In the genomic region with DNA sequence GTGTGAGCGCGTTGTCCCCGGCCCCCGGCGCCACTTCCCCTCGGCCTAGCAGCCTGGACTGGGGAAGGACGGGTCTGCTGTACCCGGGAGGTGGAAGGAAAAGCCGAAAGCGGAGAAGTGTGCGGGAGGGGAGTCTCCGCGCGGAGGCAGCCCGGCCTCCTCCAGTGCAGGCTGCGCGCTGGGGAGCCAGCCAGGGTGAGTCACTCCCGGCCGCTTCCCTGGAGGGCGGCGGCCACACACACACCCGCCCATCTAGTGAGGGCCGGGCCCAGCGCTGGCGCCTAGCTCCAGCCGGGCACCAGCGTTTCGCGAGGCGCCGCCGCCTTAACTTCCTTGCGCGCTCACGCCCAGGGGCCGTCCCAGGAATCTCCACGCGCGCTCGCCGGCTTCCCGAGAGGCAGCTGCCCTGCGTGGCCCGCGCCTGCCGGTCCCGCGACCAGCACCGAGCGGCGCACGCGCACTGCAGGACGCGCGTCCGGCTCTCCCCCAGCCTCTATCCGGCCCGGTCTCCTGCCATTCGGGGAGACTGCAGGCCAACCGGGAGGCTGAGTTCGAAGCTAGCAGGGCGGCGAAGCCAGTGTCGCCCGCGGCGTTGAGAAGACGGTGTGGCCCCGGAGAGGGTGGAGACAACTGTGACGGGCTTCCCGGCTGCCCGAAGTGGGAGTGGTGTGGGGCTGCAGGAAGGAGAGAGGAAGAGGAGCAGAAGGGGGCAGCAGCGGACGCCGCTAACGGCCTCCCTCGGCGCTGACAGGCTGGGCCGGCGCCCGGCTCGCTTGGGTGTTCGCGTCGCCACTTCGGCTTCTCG, we compare ENCODE assay signal across 1 cellular context.
A peak's percentile ranks its signal among the peaks of the same experiment; 100 is the strongest.
TF ChIP-seq lines count a peak whose summit lies in the region.

JAK2 (plus strand) TSS at position 702 of the 805 bp plus-strand sequence. CDS start 36,716 bp downstream, outside the sequence.

TF ChIP-seq in HepG2, 621 proteins besides CTCF, POLR2A, EP300 and RAD21 (continued from another document and continues in another):
- TF ChIP-seq, protein P1, sequence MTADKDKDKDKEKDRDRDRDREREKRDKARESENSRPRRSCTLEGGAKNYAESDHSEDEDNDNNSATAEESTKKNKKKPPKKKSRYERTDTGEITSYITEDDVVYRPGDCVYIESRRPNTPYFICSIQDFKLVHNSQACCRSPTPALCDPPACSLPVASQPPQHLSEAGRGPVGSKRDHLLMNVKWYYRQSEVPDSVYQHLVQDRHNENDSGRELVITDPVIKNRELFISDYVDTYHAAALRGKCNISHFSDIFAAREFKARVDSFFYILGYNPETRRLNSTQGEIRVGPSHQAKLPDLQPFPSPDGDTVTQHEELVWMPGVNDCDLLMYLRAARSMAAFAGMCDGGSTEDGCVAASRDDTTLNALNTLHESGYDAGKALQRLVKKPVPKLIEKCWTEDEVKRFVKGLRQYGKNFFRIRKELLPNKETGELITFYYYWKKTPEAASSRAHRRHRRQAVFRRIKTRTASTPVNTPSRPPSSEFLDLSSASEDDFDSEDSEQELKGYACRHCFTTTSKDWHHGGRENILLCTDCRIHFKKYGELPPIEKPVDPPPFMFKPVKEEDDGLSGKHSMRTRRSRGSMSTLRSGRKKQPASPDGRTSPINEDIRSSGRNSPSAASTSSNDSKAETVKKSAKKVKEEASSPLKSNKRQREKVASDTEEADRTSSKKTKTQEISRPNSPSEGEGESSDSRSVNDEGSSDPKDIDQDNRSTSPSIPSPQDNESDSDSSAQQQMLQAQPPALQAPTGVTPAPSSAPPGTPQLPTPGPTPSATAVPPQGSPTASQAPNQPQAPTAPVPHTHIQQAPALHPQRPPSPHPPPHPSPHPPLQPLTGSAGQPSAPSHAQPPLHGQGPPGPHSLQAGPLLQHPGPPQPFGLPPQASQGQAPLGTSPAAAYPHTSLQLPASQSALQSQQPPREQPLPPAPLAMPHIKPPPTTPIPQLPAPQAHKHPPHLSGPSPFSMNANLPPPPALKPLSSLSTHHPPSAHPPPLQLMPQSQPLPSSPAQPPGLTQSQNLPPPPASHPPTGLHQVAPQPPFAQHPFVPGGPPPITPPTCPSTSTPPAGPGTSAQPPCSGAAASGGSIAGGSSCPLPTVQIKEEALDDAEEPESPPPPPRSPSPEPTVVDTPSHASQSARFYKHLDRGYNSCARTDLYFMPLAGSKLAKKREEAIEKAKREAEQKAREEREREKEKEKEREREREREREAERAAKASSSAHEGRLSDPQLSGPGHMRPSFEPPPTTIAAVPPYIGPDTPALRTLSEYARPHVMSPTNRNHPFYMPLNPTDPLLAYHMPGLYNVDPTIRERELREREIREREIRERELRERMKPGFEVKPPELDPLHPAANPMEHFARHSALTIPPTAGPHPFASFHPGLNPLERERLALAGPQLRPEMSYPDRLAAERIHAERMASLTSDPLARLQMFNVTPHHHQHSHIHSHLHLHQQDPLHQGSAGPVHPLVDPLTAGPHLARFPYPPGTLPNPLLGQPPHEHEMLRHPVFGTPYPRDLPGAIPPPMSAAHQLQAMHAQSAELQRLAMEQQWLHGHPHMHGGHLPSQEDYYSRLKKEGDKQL (CRISPR knock-in tag; IDR thresholded peaks at IDR 0.05; ENCODE audit: low read depth): no peak
- TF ChIP-seq HMGXB3 (CRISPR knock-in tag; IDR thresholded peaks at IDR 0.05; ENCODE audit: borderline replicate concordance) (no peak), MAFF (IDR thresholded peaks at IDR 0.05; ENCODE audit: low read depth, low read length) (no peak), ZNF749 (CRISPR knock-in tag; IDR thresholded peaks at IDR 0.05; ENCODE audit: borderline replicate concordance) (peak; percentile 94), CREM (IDR thresholded peaks at IDR 0.05) (no peak), CREM (CRISPR knock-in tag; IDR thresholded peaks at IDR 0.05) (no peak), PAF1 (CRISPR knock-in tag; IDR thresholded peaks at IDR 0.05) (no peak), MED8 (CRISPR knock-in tag; IDR thresholded peaks at IDR 0.05; ENCODE audit: insufficient replicate concordance) (peak; percentile 81), ZNF44 (CRISPR knock-in tag; IDR thresholded peaks at IDR 0.05) (no peak), ASH2L (IDR thresholded peaks at IDR 0.05; ENCODE audit: insufficient read length, low read depth, low read length) (peak; percentile 82), RBFOX2 (IDR thresholded peaks at IDR 0.05; ENCODE audit: low read depth, low read length) (peak; percentile 93), CBFB (CRISPR knock-in tag; IDR thresholded peaks at IDR 0.05) (peak; percentile 20; the same call in 1 of the 2 replicates), KDM6A (CRISPR knock-in tag; IDR thresholded peaks at IDR 0.05; ENCODE audit: low read depth) (no peak), ZNF101 (CRISPR knock-in tag; IDR thresholded peaks at IDR 0.05; ENCODE audit: borderline replicate concordance, low read depth) (no peak), POLR2G (IDR thresholded peaks at IDR 0.05; ENCODE audit: low read depth, low read length) (peak; percentile 90), ZBTB39 (CRISPR knock-in tag; IDR thresholded peaks at IDR 0.05) (no peak; the same call in 1 of the 2 replicates), GMEB1 (CRISPR knock-in tag; IDR thresholded peaks at IDR 0.05; ENCODE audit: borderline replicate concordance) (peak; percentile 70; the same call in 1 of the 2 replicates), ZNF317 (CRISPR knock-in tag; IDR thresholded peaks at IDR 0.05) (peak; percentile 61; the same call in 1 of the 2 replicates), CCAR2 (optimal IDR thresholded peaks at IDR 0.05; ENCODE audit: low read depth, low read length) (no peak), ZNF790 (CRISPR knock-in tag; IDR thresholded peaks at IDR 0.05; ENCODE audit: borderline replicate concordance) (peak; percentile 70; the same call in 1 of the 2 replicates), RXRA (CRISPR knock-in tag; IDR thresholded peaks at IDR 0.05) (peak; percentile 43; the same call in 1 of the 2 replicates), BCL3 (CRISPR knock-in tag; IDR thresholded peaks at IDR 0.05) (peak; percentile 89; the same call in 1 of the 2 replicates), ZNF431 (CRISPR knock-in tag; IDR thresholded peaks at IDR 0.05; ENCODE audit: borderline replicate concordance, low read depth) (0 out of 2 replicates have a peak, but pooled peaks have one; percentile 17), ZNF816 (CRISPR knock-in tag; IDR thresholded peaks at IDR 0.05; ENCODE audit: borderline replicate concordance) (no peak), MED1 (CRISPR knock-in tag; IDR thresholded peaks at IDR 0.05) (peak; percentile 76), KMT2B (CRISPR knock-in tag; IDR thresholded peaks at IDR 0.05) (peak; percentile 63; the same call in 1 of the 2 replicates), HDAC1 (CRISPR knock-in tag; IDR thresholded peaks at IDR 0.05) (peak; percentile 79), ZNF33B (CRISPR knock-in tag; IDR thresholded peaks at IDR 0.05) (peak; percentile 15; the same call in 1 of the 2 replicates), SATB2 (CRISPR knock-in tag; IDR thresholded peaks at IDR 0.05) (peak; percentile 70; the same call in 1 of the 2 replicates), ZNF563 (CRISPR knock-in tag; IDR thresholded peaks at IDR 0.05) (0 out of 2 replicates have a peak, but pooled peaks have one; percentile 26), ZNF10 (CRISPR knock-in tag; IDR thresholded peaks at IDR 0.05; ENCODE audit: borderline replicate concordance, low read depth) (no peak), ZNF800 (CRISPR knock-in tag; IDR thresholded peaks at IDR 0.05) (peak; percentile 97), RBM22 (optimal IDR thresholded peaks at IDR 0.05; ENCODE audit: low read length) (no peak), SMAD3 (CRISPR knock-in tag; IDR thresholded peaks at IDR 0.05) (no peak)
- TF ChIP-seq, protein P2, sequence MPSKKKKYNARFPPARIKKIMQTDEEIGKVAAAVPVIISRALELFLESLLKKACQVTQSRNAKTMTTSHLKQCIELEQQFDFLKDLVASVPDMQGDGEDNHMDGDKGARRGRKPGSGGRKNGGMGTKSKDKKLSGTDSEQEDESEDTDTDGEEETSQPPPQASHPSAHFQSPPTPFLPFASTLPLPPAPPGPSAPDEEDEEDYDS (CRISPR knock-in tag; IDR thresholded peaks at IDR 0.05): peak; percentile 55; the same call in 1 of the 2 replicates
- TF ChIP-seq, protein P3, sequence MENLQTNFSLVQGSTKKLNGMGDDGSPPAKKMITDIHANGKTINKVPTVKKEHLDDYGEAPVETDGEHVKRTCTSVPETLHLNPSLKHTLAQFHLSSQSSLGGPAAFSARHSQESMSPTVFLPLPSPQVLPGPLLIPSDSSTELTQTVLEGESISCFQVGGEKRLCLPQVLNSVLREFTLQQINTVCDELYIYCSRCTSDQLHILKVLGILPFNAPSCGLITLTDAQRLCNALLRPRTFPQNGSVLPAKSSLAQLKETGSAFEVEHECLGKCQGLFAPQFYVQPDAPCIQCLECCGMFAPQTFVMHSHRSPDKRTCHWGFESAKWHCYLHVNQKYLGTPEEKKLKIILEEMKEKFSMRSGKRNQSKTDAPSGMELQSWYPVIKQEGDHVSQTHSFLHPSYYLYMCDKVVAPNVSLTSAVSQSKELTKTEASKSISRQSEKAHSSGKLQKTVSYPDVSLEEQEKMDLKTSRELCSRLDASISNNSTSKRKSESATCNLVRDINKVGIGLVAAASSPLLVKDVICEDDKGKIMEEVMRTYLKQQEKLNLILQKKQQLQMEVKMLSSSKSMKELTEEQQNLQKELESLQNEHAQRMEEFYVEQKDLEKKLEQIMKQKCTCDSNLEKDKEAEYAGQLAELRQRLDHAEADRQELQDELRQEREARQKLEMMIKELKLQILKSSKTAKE (CRISPR knock-in tag; IDR thresholded peaks at IDR 0.05; ENCODE audit: borderline replicate concordance): no peak; the same call in 1 of the 2 replicates
